Comparison of ENCODE assay signal across 23 cellular contexts in genomic region chr10:16811765-16812164, GRCh38. TPM values are rescaled to one million over a fixed set of nuclear protein-coding genes. Genes with fewer than 3 reads are reported as not detected.
DNase-seq lines count a peak whose midpoint lies in the region; ATAC-seq and TF ChIP-seq lines count a peak whose summit lies in the region.
"Had no signal": no experiment of that assay in that cellular context is flagged by ENCODE, and none has a peak within 500 bp of the region (broad histone marks: within the 10 kb centered on the region; RNA-seq: fewer than 3 reads in every experiment).

No MANE protein-coding gene starts in this region.

- no peak overlapping the region for H3T11ph ChIP-seq in H9 (ENCODE audit: low read length)

- no peaks in the 10 kb centered on the region for H3K79me1 ChIP-seq in H9 (ENCODE audit: insufficient read depth, low read depth, low read length, poor library complexity, severe bottlenecking)

- no peak for ATAC-seq in activated CD8-positive, alpha-beta memory T cell treated with anti-CD3 and anti-CD28 coated beads, Interleukin-2, amount 10 ng/mL, durations not matched to agents 7 days and 5 days
- ATAC-seq in HG02884 (IDR thresholded peaks at IDR 0.05; ENCODE audit: unreplicated experiment) (no peak), HG02852 (IDR thresholded peaks at IDR 0.05; ENCODE audit: unreplicated experiment) (no peak)
- no peak for ATAC-seq in activated naive CD4-positive, alpha-beta T cell treated with anti-CD3 and anti-CD28 coated beads, Interleukin-2, amount 50 U/mL, for 72 hours
- ATAC-seq: HCT116, Panc1 had no signal

- DNase-seq in activated CD8-positive, alpha-beta memory T cell treated with anti-CD3 and anti-CD28 coated beads, Interleukin-2, amount 10 ng/mL, durations not matched to agents 7 days and 5 days = no peak
- no peak for DNase-seq in activated CD8-positive, alpha-beta memory T cell treated with anti-CD3 and anti-CD28 coated beads for 24 hours
- DNase-seq in H9 (no peak), chondrocyte (ENCODE audit: low spot score) (no peak), osteocyte (ENCODE audit: extremely low spot score, unreplicated experiment) (no peak)
- no peak for DNase-seq in activated naive CD4-positive, alpha-beta T cell treated with anti-CD3 and anti-CD28 coated beads, Interleukin-2, amount 50 U/mL, for 72 hours (ENCODE audit: low spot score in 2 of 2)
- DNase-seq: ACHN, GOT3, MV-4-11, NCI-H1694, NCI-H2081, NCI-H2171, NCI-H345, NCI-H524, NCI-H774, SJCRH30 had no signal

- no peaks in the 10 kb centered on the region for H3K9me3 Mint-ChIP-seq in activated CD8-positive, alpha-beta memory T cell treated with anti-CD3 and anti-CD28 coated beads, Interleukin-2, amount 10 ng/mL, durations not matched to agents 7 days and 5 days (ENCODE audit: low read depth)
- H3K9me3 Mint-ChIP-seq in H9 (no peaks in the 10 kb centered on the region), chondrocyte (ENCODE audit: low read depth) (no peaks in the 10 kb centered on the region), osteocyte (ENCODE audit: unreplicated experiment) (no peaks in the 10 kb centered on the region)
- H3K9me3 Mint-ChIP-seq in activated naive CD4-positive, alpha-beta T cell treated with anti-CD3 and anti-CD28 coated beads, Interleukin-2, amount 50 U/mL, for 72 hours = peaks cover 0 to 4% of the 10 kb centered on the region in 2 donors
- H3K9me3 Mint-ChIP-seq: IgD-negative memory B cell had no signal

- 0 out of 2 replicates have a peak, but pooled peaks cover 2% of the 10 kb centered on the region for H3K4me1 ChIP-seq in H9 (ENCODE audit: insufficient read depth, low read length)
- H3K4me1 ChIP-seq: SJCRH30 had no signal

- peaks cover 18% of the 10 kb centered on the region for H3K36me3 Mint-ChIP-seq in activated CD8-positive, alpha-beta memory T cell treated with anti-CD3 and anti-CD28 coated beads, Interleukin-2, amount 10 ng/mL, durations not matched to agents 7 days and 5 days
- H3K36me3 Mint-ChIP-seq in H9 (ENCODE audit: insufficient read depth in 1 of 3, low read depth in 3 of 3) (peaks cover 0 to 4% (median 3%) of the 10 kb centered on the region in 3 experiments; a peak in 3 of 7 replicates), chondrocyte (ENCODE audit: low read depth) (peaks cover 5% of the 10 kb centered on the region), osteocyte (ENCODE audit: unreplicated experiment) (peaks cover 12% of the 10 kb centered on the region)
- H3K36me3 Mint-ChIP-seq in activated naive CD4-positive, alpha-beta T cell treated with anti-CD3 and anti-CD28 coated beads, Interleukin-2, amount 50 U/mL, for 72 hours = peaks cover 12 to 21% of the 10 kb centered on the region in 2 donors

- CTCF ChIA-PET in activated CD8-positive, alpha-beta memory T cell treated with anti-CD3 and anti-CD28 coated beads, Interleukin-2, amount 10 ng/mL, durations not matched to agents 7 days and 5 days (lab: Charles Lee) = no interaction called here

- H3K9ac ChIP-seq in H9 (ENCODE audit: extremely low read depth, insufficient read length, low read length) = no peak overlapping the region

- no peak overlapping the region for H3K4ac ChIP-seq in H9 (ENCODE audit: low read depth, low read length)

- no peaks in the 10 kb centered on the region for H3K9me3 ChIP-seq in H9 (ENCODE audit: control insufficient read depth, low read depth, low read length)
- H3K9me3 ChIP-seq: SJCRH30 had no signal

- H3K18ac ChIP-seq in H9 (ENCODE audit: insufficient read length, low read depth, low read length) = no peak overlapping the region

- no peaks in the 10 kb centered on the region for H4K20me1 ChIP-seq in H9 (ENCODE audit: control insufficient read depth, insufficient read depth, insufficient read length)

- H2BK12ac ChIP-seq in H9 (ENCODE audit: insufficient read length, low read depth, low read length) = no peak overlapping the region

- no peak overlapping the region for H2AFZ ChIP-seq in H9 (ENCODE audit: low read length)

- no peak overlapping the region for H4K91ac ChIP-seq in H9 (ENCODE audit: insufficient read length, low read depth, low read length)

- no peak overlapping the region for H3K27ac ChIP-seq in H9 (ENCODE audit: insufficient read length, low read depth, low read length)
- H3K27ac ChIP-seq: 22Rv1, C4-2B, SJCRH30 had no signal

- no peak overlapping the region for H3K4me2 ChIP-seq in H9 (ENCODE audit: insufficient read depth, insufficient read length, low read length)

- H2AK5ac ChIP-seq in H9 (ENCODE audit: insufficient read length, low read length) = no peak overlapping the region

- WGBS in H9 (ENCODE audit: extremely low coverage, insufficient read length, low lambda C conversion rate) = no CpG with 5 or more reads among the region's 6 CpGs

- H3K23ac ChIP-seq in H9 (ENCODE audit: insufficient read length, low read depth, low read length) = no peak overlapping the region

- no peaks in the 10 kb centered on the region for H3K27me3 Mint-ChIP-seq in activated CD8-positive, alpha-beta memory T cell treated with anti-CD3 and anti-CD28 coated beads, Interleukin-2, amount 10 ng/mL, durations not matched to agents 7 days and 5 days
- H3K27me3 Mint-ChIP-seq in H9 (ENCODE audit: low read depth) (no peaks in the 10 kb centered on the region), chondrocyte (ENCODE audit: low read depth) (no peaks in the 10 kb centered on the region), osteocyte (ENCODE audit: unreplicated experiment) (no peaks in the 10 kb centered on the region)
- H3K27me3 Mint-ChIP-seq: IgD-negative memory B cell had no signal

- H3K4me3 Mint-ChIP-seq in activated CD8-positive, alpha-beta memory T cell treated with anti-CD3 and anti-CD28 coated beads, Interleukin-2, amount 10 ng/mL, durations not matched to agents 7 days and 5 days = no peak overlapping the region
- no peak overlapping the region for H3K4me3 Mint-ChIP-seq in H9
- H3K4me3 Mint-ChIP-seq in chondrocyte (ENCODE audit: unreplicated experiment) = no peak overlapping the region
- no peak overlapping the region for H3K4me3 Mint-ChIP-seq in osteocyte (ENCODE audit: unreplicated experiment)

- peak overlapping the region; percentile 6 for H3K27ac Mint-ChIP-seq in activated CD8-positive, alpha-beta memory T cell treated with anti-CD3 and anti-CD28 coated beads, Interleukin-2, amount 10 ng/mL, durations not matched to agents 7 days and 5 days
- H3K27ac Mint-ChIP-seq in H9 = peak overlapping the region in 2 of 3 experiments; percentile 27 to 83; a peak in 2 of 7 replicates
- peak overlapping the region; percentile 65 for H3K27ac Mint-ChIP-seq in chondrocyte (ENCODE audit: unreplicated experiment)
- peak overlapping the region; percentile 50 for H3K27ac Mint-ChIP-seq in osteocyte (ENCODE audit: unreplicated experiment)
- H3K27ac Mint-ChIP-seq in activated naive CD4-positive, alpha-beta T cell treated with anti-CD3 and anti-CD28 coated beads, Interleukin-2, amount 50 U/mL, for 72 hours = peak overlapping the region in 1 of 2 donors; percentile 24
- H3K27ac Mint-ChIP-seq: IgD-negative memory B cell had no signal

- no peak overlapping the region for H4K5ac ChIP-seq in H9 (ENCODE audit: insufficient read length, low read depth, low read length)

- TF ChIP-seq CTCF in H9 (conservative IDR thresholded peaks at IDR 0.05) (no peak), chondrocyte (IDR thresholded peaks at IDR 0.05) (no peak), osteocyte (IDR thresholded peaks at IDR 0.05) (no peak)

- H3K4me1 Mint-ChIP-seq in activated CD8-positive, alpha-beta memory T cell treated with anti-CD3 and anti-CD28 coated beads, Interleukin-2, amount 10 ng/mL, durations not matched to agents 7 days and 5 days = peaks cover 26% of the 10 kb centered on the region
- H3K4me1 Mint-ChIP-seq in H9 (peaks cover 6 to 9% of the 10 kb centered on the region in 2 experiments), chondrocyte (ENCODE audit: low read depth) (peaks cover 47% of the 10 kb centered on the region), osteocyte (ENCODE audit: unreplicated experiment) (peaks cover 27% of the 10 kb centered on the region)

- no peak overlapping the region for H3K56ac ChIP-seq in H9 (ENCODE audit: insufficient read length, low read depth, low read length)

- no peak overlapping the region for H2BK20ac ChIP-seq in H9 (ENCODE audit: low read depth, low read length, poor library complexity, severe bottlenecking)

- no peaks in the 10 kb centered on the region for H3K79me2 ChIP-seq in H9 (ENCODE audit: insufficient read depth, low read length)

- no peak overlapping the region for H2BK15ac ChIP-seq in H9 (ENCODE audit: low read depth, low read length)

- no peaks in the 10 kb centered on the region for H3K27me3 ChIP-seq in H9 (ENCODE audit: insufficient read depth, low read length)
- H3K27me3 ChIP-seq: SJCRH30 had no signal

- no peak overlapping the region for H3K14ac ChIP-seq in H9 (ENCODE audit: insufficient read depth, low read length)

- peaks cover 3% of the 10 kb centered on the region for H3K23me2 ChIP-seq in H9 (ENCODE audit: insufficient read length, low read depth, low read length, poor library complexity, severe bottlenecking)

- H4K8ac ChIP-seq in H9 (replicated peaks; ENCODE audit: insufficient read length, low read depth, low read length) = no peak overlapping the region

- no peak overlapping the region for H2BK120ac ChIP-seq in H9 (ENCODE audit: low read depth, low read length, poor library complexity, severe bottlenecking)

- H2BK5ac ChIP-seq in H9 (ENCODE audit: insufficient read length, low read length) = no peak overlapping the region

RNA-seq across cellular contexts. Expression of gene RSU1, which starts 5.5 kb away (rescaled TPM):
- 10 to 100 TPM; 51.6 to 74.1 TPM for total RNA-seq in activated CD8-positive, alpha-beta memory T cell treated with anti-CD3 and anti-CD28 coated beads, Interleukin-2, amount 10 ng/mL, durations not matched to agents 7 days and 5 days
- total RNA-seq in H9 (2021) = 51.3 and 59.4 TPM in 2 replicates
- total RNA-seq in chondrocyte = 113 to 165 TPM (median 156 TPM) in 3 replicates
- total RNA-seq in osteocyte = 92.0 and 99.0 TPM in 2 replicates
- 10 to 100 TPM; 50.9 to 52.0 TPM for total RNA-seq in activated naive CD4-positive, alpha-beta T cell treated with anti-CD3 and anti-CD28 coated beads, Interleukin-2, amount 50 U/mL, for 72 hours
